ENCODE assay signal across 8 cellular contexts in the genomic region with DNA sequence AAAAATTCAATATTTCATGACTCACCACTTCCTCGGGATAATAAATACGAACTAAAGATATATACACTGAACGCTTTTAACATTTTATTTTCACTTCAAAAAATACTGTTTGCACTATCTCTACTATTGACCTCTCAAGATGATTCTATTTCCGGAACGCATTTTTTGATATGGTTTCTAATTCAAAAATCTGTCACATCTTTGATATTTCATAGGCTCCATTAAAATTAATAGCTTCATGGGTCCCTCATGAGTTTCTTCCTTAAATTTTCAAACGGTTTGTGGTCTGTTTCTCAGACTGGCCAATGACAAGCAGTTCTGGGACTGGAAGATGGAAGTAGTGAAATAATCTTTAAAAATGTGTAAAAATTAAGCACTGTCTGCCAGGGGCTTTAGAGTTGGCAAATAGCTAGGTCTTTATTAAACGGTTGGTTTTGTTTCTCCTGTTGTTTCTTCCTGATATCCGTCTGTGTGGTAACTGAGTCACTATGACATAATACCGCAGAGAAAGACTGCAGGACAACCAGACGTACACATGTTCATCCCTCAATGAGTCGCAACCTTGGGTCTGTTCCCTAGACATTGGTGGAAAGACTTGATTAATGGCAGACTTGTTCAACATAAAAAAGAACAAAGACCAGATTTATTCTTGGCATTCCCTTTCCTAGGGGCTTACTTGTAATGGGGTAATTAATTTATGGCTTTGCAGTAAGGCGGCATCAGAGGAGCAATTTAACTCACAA.
DNase-seq lines count a peak whose midpoint lies in the region; ATAC-seq and TF ChIP-seq lines count a peak whose summit lies in the region.

No MANE protein-coding gene starts in this region.

- no peaks in the 10 kb centered on the region for H3K9me3 ChIP-seq in iPS-20b (ENCODE audit: insufficient read depth, low read depth, low read length)

- DNase-seq in HFFc6 = peak; percentile 59
- peak; percentile 94 for DNase-seq in amniotic epithelial cell (ENCODE audit: low read depth)
- DNase-seq in stromal cell of bone marrow (ENCODE audit: low read depth) = peak; percentile 63
- no peak for DNase-seq in SW 1271 (lab: John Stamatoyannopoulos, UW)
- DNase-seq in sciatic nerve (ENCODE audit: low spot score) = no peak

- H3K4me3 ChIP-seq in iPS-20b (ENCODE audit: low read length) = peak overlapping the region; percentile 91

- peak overlapping the region; percentile 47 for H3K27ac Mint-ChIP-seq in HFFc6

- intact Hi-C loops in sciatic nerve (cut with DNase I) = no loop called here

- no peak for TF ChIP-seq CTCF in HFFc6 (IDR thresholded peaks at IDR 0.05)

- H3K36me3 ChIP-seq in iPS-20b (ENCODE audit: insufficient read depth, low read depth, low read length) = no peaks in the 10 kb centered on the region

- H3K9me3 Mint-ChIP-seq in HFFc6 = no peaks in the 10 kb centered on the region

- peak overlapping the region; percentile 71; the same call in 1 of the 2 replicates for H3K9ac ChIP-seq in iPS-20b (ENCODE audit: low read depth, low read length)

- peak overlapping the region; percentile 83 for H3K4me3 Mint-ChIP-seq in HFFc6

- peaks cover 15% of the 10 kb centered on the region; the same call in 1 of the 2 replicates for H3K4me1 ChIP-seq in iPS-20b (ENCODE audit: insufficient read depth, low read length)

- no peaks in the 10 kb centered on the region for H3K36me3 Mint-ChIP-seq in HFFc6 (ENCODE audit: low read depth)

- peaks cover 57% of the 10 kb centered on the region for H3K4me1 Mint-ChIP-seq in HFFc6 (ENCODE audit: low read depth)

- ATAC-seq in HG02763 (IDR thresholded peaks at IDR 0.05; ENCODE audit: unreplicated experiment) (no peak), HG03439 (IDR thresholded peaks at IDR 0.05; ENCODE audit: unreplicated experiment) (no peak), sciatic nerve (no peak)

- no peak overlapping the region for H3K27ac ChIP-seq in iPS-20b (ENCODE audit: low read length)

- H3K27me3 Mint-ChIP-seq in HFFc6 (ENCODE audit: insufficient read depth) = peaks cover 3% of the 10 kb centered on the region; the same call in 1 of the 2 replicates

- H3K27me3 ChIP-seq in iPS-20b (ENCODE audit: insufficient read depth, low read length) = peaks cover 18% of the 10 kb centered on the region

Comparison
In these comparisons a context has a peak if more than half of its experiments do, and no peak if none do; other contexts are left out.
1. DNase-seq: peak in HFFc6 (single experiment), amniotic epithelial cell (single experiment) and stromal cell of bone marrow (single experiment); none in SW 1271 (0 of 2) and sciatic nerve (single experiment).